ENCODE assay signal across 30 cellular contexts in the genomic region with DNA sequence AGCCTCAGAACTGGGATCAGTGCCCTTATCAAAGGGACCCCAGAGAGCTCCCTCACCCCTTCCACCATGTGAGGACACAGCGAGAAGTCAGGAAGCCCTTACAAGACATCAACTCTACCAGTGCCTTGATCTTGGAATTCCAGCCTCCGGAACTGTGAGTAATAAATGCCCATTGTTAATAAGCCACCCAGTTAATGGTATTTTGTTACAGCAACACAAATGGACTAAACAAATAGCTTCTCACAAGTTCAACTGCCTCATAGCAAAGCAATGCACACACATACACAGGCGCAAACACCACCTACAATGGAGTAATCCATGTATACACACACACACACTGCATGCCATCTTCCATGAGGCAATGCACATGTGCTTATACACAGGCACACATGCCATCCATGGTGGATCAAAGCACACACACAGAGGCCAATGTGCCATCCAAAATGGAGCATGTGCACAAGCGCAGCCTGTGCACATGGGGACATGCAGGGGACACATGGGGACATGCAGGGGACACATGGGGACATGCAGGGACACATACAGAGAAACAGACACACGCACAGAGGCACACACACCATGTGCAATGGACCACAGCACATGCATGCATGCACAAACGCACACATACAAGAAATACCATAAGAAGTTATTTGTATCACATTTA.
"Had no signal": no experiment of that assay in that cellular context is flagged by ENCODE, and none has a peak within 500 bp of the region (broad histone marks: within the 10 kb centered on the region; RNA-seq: fewer than 3 reads in every experiment).

No MANE protein-coding gene starts in this region.

- H3K27me3 ChIP-seq: ascending aorta, brain microvascular endothelial cell, gastroesophageal sphincter, hepatocyte, right atrium auricular region, spleen, testis, transverse colon had no signal

- H3K4me1 Mint-ChIP-seq: activated naive CD4-positive, alpha-beta T cell treated with anti-CD3 and anti-CD28 coated beads, Interleukin-2, amount 10 ng/mL, durations not matched to agents 7 days and 5 days; activated naive CD8-positive, alpha-beta T cell treated with anti-CD3 and anti-CD28 coated beads, Interleukin-2, amount 10 ng/mL, durations not matched to agents 7 days and 5 days had no signal

- H3K4me2 ChIP-seq: hepatocyte had no signal

- H2AFZ ChIP-seq: hepatocyte had no signal

- H3K4me3 ChIP-seq: ascending aorta, coronary artery, dorsolateral prefrontal cortex, gastroesophageal sphincter, hepatocyte, pancreas, prostate gland, right atrium auricular region, spleen, testis, transverse colon had no signal

- H3K36me3 ChIP-seq: ascending aorta, brain microvascular endothelial cell, gastroesophageal sphincter, pancreas, prostate gland, right atrium auricular region, spleen, transverse colon, WERI-Rb-1 had no signal

- H3K27ac ChIP-seq: ascending aorta, brain microvascular endothelial cell, coronary artery, dorsolateral prefrontal cortex, gastroesophageal sphincter, hepatocyte, pancreas, prostate gland, right atrium auricular region, spleen, testis, transverse colon, WERI-Rb-1 had no signal

- H3K27me3 Mint-ChIP-seq: activated naive CD4-positive, alpha-beta T cell treated with anti-CD3 and anti-CD28 coated beads, Interleukin-2, amount 10 ng/mL, durations not matched to agents 7 days and 5 days; activated T-cell treated with anti-CD3 and anti-CD28 coated beads, Interleukin-2, amount 50 U/mL, for 24 hours; naive thymus-derived CD4-positive, alpha-beta T cell had no signal

- H3K4me3 Mint-ChIP-seq: activated naive CD4-positive, alpha-beta T cell treated with anti-CD3 and anti-CD28 coated beads, Interleukin-2, amount 10 ng/mL, durations not matched to agents 7 days and 5 days; activated naive CD8-positive, alpha-beta T cell treated with anti-CD3 and anti-CD28 coated beads, Interleukin-2, amount 10 ng/mL, durations not matched to agents 7 days and 5 days; activated T-cell treated with anti-CD3 and anti-CD28 coated beads, Interleukin-2, amount 50 U/mL, for 24 hours; memory B cell; naive thymus-derived CD4-positive, alpha-beta T cell had no signal

- H3K9me3 ChIP-seq: ascending aorta, gastroesophageal sphincter, pancreas, prostate gland, right atrium auricular region, spleen, testis, transverse colon had no signal

- DNase-seq: activated CD4-positive, alpha-beta T cell treated with anti-CD3 and anti-CD28 coated beads for 48 hours; activated CD4-positive, alpha-beta T cell treated with anti-CD3 and anti-CD28 coated beads, Interleukin-2, amount 50 U/mL, for 48 hours; activated CD8-positive, alpha-beta memory T cell treated with anti-CD3 and anti-CD28 coated beads for 24 hours; activated CD8-positive, alpha-beta memory T cell treated with anti-CD3 and anti-CD28 coated beads, Interleukin-2, amount 50 U/mL, for 48 hours; activated gamma-delta T cell; activated naive CD4-positive, alpha-beta T cell treated with anti-CD3 and anti-CD28 coated beads, Interleukin-2, amount 10 ng/mL, durations not matched to agents 7 days and 5 days; activated naive CD8-positive, alpha-beta T cell treated with anti-CD3 and anti-CD28 coated beads, Interleukin-2, amount 10 ng/mL, durations not matched to agents 7 days and 5 days; activated T-cell treated with anti-CD3 and anti-CD28 coated beads, Interleukin-2, amount 50 U/mL, for 24 hours; dorsolateral prefrontal cortex; effector memory CD4-positive, alpha-beta T cell; left colon; midbrain; naive thymus-derived CD4-positive, alpha-beta T cell; nucleus accumbens; pancreas; spleen; stimulated activated naive CD8-positive, alpha-beta T cell treated with anti-CD3 and anti-CD28 coated beads, Interleukin-15, Interleukin-2, amounts not matched to agents 100 U/mL and 50 U/mL, for 24 hours; T1000; testis; transverse colon; WERI-Rb-1 had no signal

- H3K79me2 ChIP-seq: hepatocyte had no signal

- H3K4me1 ChIP-seq: ascending aorta, gastroesophageal sphincter, pancreas, prostate gland, right atrium auricular region, spleen, testis, transverse colon had no signal

- H3K36me3 Mint-ChIP-seq: activated naive CD4-positive, alpha-beta T cell treated with anti-CD3 and anti-CD28 coated beads, Interleukin-2, amount 10 ng/mL, durations not matched to agents 7 days and 5 days; activated naive CD8-positive, alpha-beta T cell treated with anti-CD3 and anti-CD28 coated beads, Interleukin-2, amount 10 ng/mL, durations not matched to agents 7 days and 5 days; memory B cell; naive thymus-derived CD4-positive, alpha-beta T cell had no signal

- ATAC-seq: activated CD4-positive, CD25-positive, alpha-beta regulatory T cell treated with anti-CD3 and anti-CD28 coated beads, Interleukin-2, amount 50 U/mL, for 24 hours; gastroesophageal sphincter; left colon; naive thymus-derived CD4-positive, alpha-beta T cell; pancreas; stimulated activated naive CD8-positive, alpha-beta T cell treated with anti-CD3 and anti-CD28 coated beads, Interleukin-15, Interleukin-2, amounts not matched to agents 100 U/mL and 50 U/mL, for 24 hours had no signal

- H3K9me3 Mint-ChIP-seq: activated naive CD4-positive, alpha-beta T cell treated with anti-CD3 and anti-CD28 coated beads, Interleukin-2, amount 10 ng/mL, durations not matched to agents 7 days and 5 days; memory B cell had no signal

- H3K27ac Mint-ChIP-seq: activated naive CD4-positive, alpha-beta T cell treated with anti-CD3 and anti-CD28 coated beads, Interleukin-2, amount 10 ng/mL, durations not matched to agents 7 days and 5 days; activated naive CD8-positive, alpha-beta T cell treated with anti-CD3 and anti-CD28 coated beads, Interleukin-2, amount 10 ng/mL, durations not matched to agents 7 days and 5 days; activated T-cell treated with anti-CD3 and anti-CD28 coated beads, Interleukin-2, amount 50 U/mL, for 24 hours; memory B cell; naive thymus-derived CD4-positive, alpha-beta T cell had no signal
